ENCODE assay signal across 31 cellular contexts in genomic region chr9:130341839-130342713, GRCh38.
"Had no signal": no experiment of that assay in that cellular context is flagged by ENCODE, and none has a peak within 500 bp of the region (broad histone marks: within the 10 kb centered on the region; RNA-seq: fewer than 3 reads in every experiment).

No MANE protein-coding gene starts in this region.

- H3K4me3 ChIP-seq: ascending aorta, breast epithelium, PC-9, SJCRH30, SK-N-MC had no signal

- H3K36me3 ChIP-seq: ascending aorta, breast epithelium, SJCRH30, WERI-Rb-1 had no signal

- DNase-seq: activated CD4-positive, alpha-beta T cell treated with anti-CD3 and anti-CD28 coated beads for 1 hour; activated CD4-positive, alpha-beta T cell treated with anti-CD3 and anti-CD28 coated beads, Interleukin-2, amount 10 ng/mL, durations not matched to agents 24 days and 14 days; activated CD4-positive, alpha-beta T cell treated with anti-CD3 and anti-CD28 coated beads, Interleukin-2, amount 50 U/mL, for 4 hours; activated CD4-positive, CD25-positive, alpha-beta regulatory T cell; activated CD8-positive, alpha-beta T cell treated with anti-CD3 and anti-CD28 coated beads for 36 hours; activated gamma-delta T cell; activated naive CD4-positive, alpha-beta T cell treated with Interleukin-2 at 50 U/mL for 16 hours; activated naive CD8-positive, alpha-beta T cell treated with anti-CD3 and anti-CD28 coated beads, Interleukin-2, amount 10 ng/mL, durations not matched to agents 7 days and 5 days; activated T-cell treated with anti-CD3 and anti-CD28 coated beads, Interleukin-2, amount 50 U/mL, for 1 hour; amygdala; NCI-H1105; NCI-H1436; NCI-H1694; NCI-H1930; NCI-H345; NCI-H510A; NCI-H526; NCI-H748 treated with DMSO at 0.1 percent for 48 hours; NK-92 treated with Interleukin-12 subunit alpha and Interleukin-12 subunit beta, amount 100 ng/mL, for 24 hours; PC-9; SHP77; SJCRH30; T1000; WERI-Rb-1 had no signal

- H3K27me3 ChIP-seq: ascending aorta, SJCRH30 had no signal

- H3K4me2 ChIP-seq: PC-9 had no signal

- H3K4me3 Mint-ChIP-seq: activated CD4-positive, alpha-beta T cell treated with anti-CD3 and anti-CD28 coated beads, Interleukin-2, amount 10 ng/mL, durations not matched to agents 24 days and 14 days; activated CD8-positive, alpha-beta T cell treated with anti-CD3 and anti-CD28 coated beads for 36 hours; activated naive CD4-positive, alpha-beta T cell treated with anti-CD3 and anti-CD28 coated beads, Interleukin-2, amount 50 U/mL, for 24 hours; activated naive CD8-positive, alpha-beta T cell treated with anti-CD3 and anti-CD28 coated beads, Interleukin-2, amount 10 ng/mL, durations not matched to agents 7 days and 5 days had no signal

- FAIRE-seq: RCC 7860 had no signal

- H3K4me1 ChIP-seq: ascending aorta, breast epithelium had no signal

- H3K36me3 Mint-ChIP-seq: activated naive CD4-positive, alpha-beta T cell treated with anti-CD3 and anti-CD28 coated beads, Interleukin-2, amount 50 U/mL, for 24 hours; activated naive CD8-positive, alpha-beta T cell treated with anti-CD3 and anti-CD28 coated beads, Interleukin-2, amount 10 ng/mL, durations not matched to agents 7 days and 5 days had no signal

- H2AFZ ChIP-seq: PC-9 had no signal

- H3K27me3 Mint-ChIP-seq: activated CD4-positive, alpha-beta T cell treated with anti-CD3 and anti-CD28 coated beads, Interleukin-2, amount 10 ng/mL, durations not matched to agents 24 days and 14 days; activated CD8-positive, alpha-beta T cell treated with anti-CD3 and anti-CD28 coated beads for 36 hours; activated naive CD4-positive, alpha-beta T cell treated with anti-CD3 and anti-CD28 coated beads, Interleukin-2, amount 50 U/mL, for 24 hours; activated naive CD8-positive, alpha-beta T cell treated with anti-CD3 and anti-CD28 coated beads, Interleukin-2, amount 10 ng/mL, durations not matched to agents 7 days and 5 days had no signal

- H3K4me1 Mint-ChIP-seq: activated CD4-positive, alpha-beta T cell treated with anti-CD3 and anti-CD28 coated beads, Interleukin-2, amount 10 ng/mL, durations not matched to agents 24 days and 14 days; activated naive CD4-positive, alpha-beta T cell treated with anti-CD3 and anti-CD28 coated beads, Interleukin-2, amount 50 U/mL, for 24 hours; activated naive CD8-positive, alpha-beta T cell treated with anti-CD3 and anti-CD28 coated beads, Interleukin-2, amount 10 ng/mL, durations not matched to agents 7 days and 5 days had no signal

- H3K9me3 Mint-ChIP-seq: activated CD4-positive, alpha-beta T cell treated with anti-CD3 and anti-CD28 coated beads, Interleukin-2, amount 10 ng/mL, durations not matched to agents 24 days and 14 days; activated CD8-positive, alpha-beta T cell treated with anti-CD3 and anti-CD28 coated beads for 36 hours; activated naive CD4-positive, alpha-beta T cell treated with anti-CD3 and anti-CD28 coated beads, Interleukin-2, amount 50 U/mL, for 24 hours; activated naive CD8-positive, alpha-beta T cell treated with anti-CD3 and anti-CD28 coated beads, Interleukin-2, amount 10 ng/mL, durations not matched to agents 7 days and 5 days; activated T-helper 2 cell treated with anti-CD3 and anti-CD28 coated beads, Interferon-gamma antibody, Interleukin-2, Interleukin-4, amounts not matched to agents 10 μg/mL and 5 μg/mL and 100 μg/mL, durations not matched to agents 14 hours and 24 hours and 36 hours had no signal

- H3K27ac Mint-ChIP-seq: activated CD4-positive, alpha-beta T cell treated with anti-CD3 and anti-CD28 coated beads, Interleukin-2, amount 10 ng/mL, durations not matched to agents 24 days and 14 days; activated CD8-positive, alpha-beta T cell treated with anti-CD3 and anti-CD28 coated beads for 36 hours; activated naive CD4-positive, alpha-beta T cell treated with anti-CD3 and anti-CD28 coated beads, Interleukin-2, amount 50 U/mL, for 24 hours; activated naive CD8-positive, alpha-beta T cell treated with anti-CD3 and anti-CD28 coated beads, Interleukin-2, amount 10 ng/mL, durations not matched to agents 7 days and 5 days; activated T-helper 2 cell treated with anti-CD3 and anti-CD28 coated beads, Interferon-gamma antibody, Interleukin-2, Interleukin-4, amounts not matched to agents 10 μg/mL and 5 μg/mL and 100 μg/mL, durations not matched to agents 14 hours and 24 hours and 36 hours had no signal

- H3K27ac ChIP-seq: ascending aorta, breast epithelium, PC-9, RWPE1, SK-N-MC, WERI-Rb-1 had no signal

- H3K9me3 ChIP-seq: ascending aorta, breast epithelium had no signal

- ATAC-seq: activated CD8-positive, alpha-beta T cell treated with anti-CD3 and anti-CD28 coated beads for 36 hours had no signal
